Comparison of ENCODE assay signal across 16 cellular contexts in the genomic region with DNA sequence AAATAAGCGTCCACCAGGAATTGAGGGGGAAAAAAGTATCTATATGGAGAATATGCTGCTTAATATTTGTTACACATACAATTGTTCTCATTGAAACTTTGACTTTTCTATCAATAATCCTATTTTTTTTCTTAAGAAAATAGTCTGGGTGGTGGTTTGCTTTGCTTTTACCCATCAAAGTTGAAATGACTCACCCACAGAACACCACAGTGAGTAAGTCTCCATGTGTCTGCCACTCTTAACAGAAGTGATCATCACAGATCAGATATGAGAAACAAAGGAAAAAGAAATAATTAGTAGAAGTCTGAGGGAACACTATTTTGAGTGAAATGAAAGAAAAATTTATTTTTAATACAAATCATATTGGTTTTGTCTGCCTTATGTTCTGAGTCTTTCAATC.
DNase-seq lines count a peak whose midpoint lies in the region; ATAC-seq and TF ChIP-seq lines count a peak whose summit lies in the region.
"Had no signal": no experiment of that assay in that cellular context is flagged by ENCODE, and none has a peak within 500 bp of the region (broad histone marks: within the 10 kb centered on the region; RNA-seq: fewer than 3 reads in every experiment).

No MANE protein-coding gene starts in this region.

- ATAC-seq in RWPE2 (ENCODE audit: low read depth) (0 out of 3 replicates have a peak, but pooled peaks have one; percentile 56), GM21576 (IDR thresholded peaks at IDR 0.05; ENCODE audit: unreplicated experiment) (no peak)

- intact Hi-C loops in MCF 10A (cut with micrococcal nuclease) (no loop called here), breast epithelium (cut with DNase I; ENCODE audit: low total_unique reads) (no loop called here)

- H3K4me3 ChIP-seq in breast epithelium (no peak overlapping the region), RWPE2 (ENCODE audit: severe bottlenecking) (no peak overlapping the region), epithelial cell of esophagus (ENCODE audit: low read length) (no peak overlapping the region), smooth muscle cell (no peak overlapping the region), H7 (ENCODE audit: insufficient read depth, low read depth, low read length) (no peak overlapping the region)
- H3K4me3 ChIP-seq: BLaER1 treated with 17β-estradiol and CSF1 and Interleukin-3, amounts not matched to agents 10 nM and 100 nM had no signal

- H3K36me3 ChIP-seq in breast epithelium (no peaks in the 10 kb centered on the region), RWPE2 (ENCODE audit: low read depth) (no peaks in the 10 kb centered on the region), smooth muscle cell (ENCODE audit: low read depth) (no peaks in the 10 kb centered on the region), H7 (replicated peaks; ENCODE audit: control insufficient read depth, insufficient read depth, low read length) (no peaks in the 10 kb centered on the region)
- H3K36me3 ChIP-seq: BLaER1 treated with 17β-estradiol and CSF1 and Interleukin-3, amounts not matched to agents 10 nM and 100 nM had no signal

- TF ChIP-seq CTCF in MCF 10A (IDR thresholded peaks at IDR 0.05; ENCODE audit: unreplicated experiment) = no peak
- TF ChIP-seq CTCF in breast epithelium (IDR thresholded peaks at IDR 0.05) = no peak
- no peak for TF ChIP-seq CTCF in RWPE2 (IDR thresholded peaks at IDR 0.05; ENCODE audit: poor library complexity, severe bottlenecking)
- TF ChIP-seq CTCF in epithelial cell of esophagus (IDR thresholded peaks at IDR 0.05; ENCODE audit: insufficient read depth, low read depth, low read length, missing control alignments) = no peak
- TF ChIP-seq CTCF in smooth muscle cell (IDR thresholded peaks at IDR 0.05; ENCODE audit: borderline replicate concordance, insufficient read depth, poor library complexity, severe bottlenecking) = no peak

- H3K79me2 ChIP-seq in smooth muscle cell (ENCODE audit: low read depth) = no peaks in the 10 kb centered on the region

- no peak for TF ChIP-seq POLR2A in breast epithelium (IDR thresholded peaks at IDR 0.05)

- H3K4me1 Mint-ChIP-seq in MCF 10A (ENCODE audit: insufficient read depth, unreplicated experiment) = peaks cover 7% of the 10 kb centered on the region
- H3K4me1 Mint-ChIP-seq: CD4-positive, CD25-positive, alpha-beta regulatory T cell had no signal

- CTCF ChIA-PET in MCF 10A (lab: Yijun Ruan, JAX) = no interaction called here

- DNase-seq in MCF 10A (ENCODE audit: unreplicated experiment) (peak; percentile 9), breast epithelium (ENCODE audit: low spot score in 2 of 2) (no peak), RWPE2 (ENCODE audit: low spot score) (no peak), epithelial cell of esophagus (ENCODE audit: low read depth) (peak; percentile 1), smooth muscle cell (lab: John Stamatoyannopoulos, UW; ENCODE audit: unreplicated experiment) (no peak), H7 (no peak), GF-D8 (lab: John Stamatoyannopoulos, UW) (no peak)
- DNase-seq: AML-193; CD4-positive, CD25-positive, alpha-beta regulatory T cell; DMS53; GOT3; HCEC 1CT; HFFc6 had no signal

- H3K36me3 Mint-ChIP-seq in MCF 10A (ENCODE audit: insufficient read depth, unreplicated experiment) = no peaks in the 10 kb centered on the region
- H3K36me3 Mint-ChIP-seq: CD4-positive, CD25-positive, alpha-beta regulatory T cell had no signal

- H4K20me1 ChIP-seq in smooth muscle cell (ENCODE audit: low read depth) = no peaks in the 10 kb centered on the region
- H4K20me1 ChIP-seq: BLaER1 treated with 17β-estradiol and CSF1 and Interleukin-3, amounts not matched to agents 10 nM and 100 nM had no signal

- H3K4me3 Mint-ChIP-seq in MCF 10A (ENCODE audit: unreplicated experiment) = no peak overlapping the region
- H3K4me3 Mint-ChIP-seq: CD4-positive, CD25-positive, alpha-beta regulatory T cell; HFFc6 had no signal

- H3K27ac ChIP-seq in breast epithelium (no peak overlapping the region), RWPE2 (ENCODE audit: poor library complexity, severe bottlenecking) (no peak overlapping the region), smooth muscle cell (ENCODE audit: low read depth) (peak overlapping the region; percentile 65)
- H3K27ac ChIP-seq: 22Rv1; BLaER1 treated with 17β-estradiol and CSF1 and Interleukin-3, amounts not matched to agents 10 nM and 100 nM had no signal

- no peak overlapping the region for H3K4me2 ChIP-seq in smooth muscle cell
- H3K4me2 ChIP-seq: BLaER1 treated with 17β-estradiol and CSF1 and Interleukin-3, amounts not matched to agents 10 nM and 100 nM had no signal

- WGBS in smooth muscle cell (ENCODE audit: low lambda C conversion rate) = 67% methylated on average over 1 of the region's 1 CpG

- BruUV-seq in MCF 10A (replicated peaks; lab: Mats Ljungman, UMichigan) = no TSS peak

- H3K9me3 Mint-ChIP-seq in MCF 10A (ENCODE audit: unreplicated experiment) = no peaks in the 10 kb centered on the region

- no peaks in the 10 kb centered on the region for H3F3A ChIP-seq in smooth muscle cell (ENCODE audit: low read depth)

- POLR2A ChIA-PET in MCF 10A (lab: Yijun Ruan, JAX) = no interaction called here

- H2AFZ ChIP-seq in smooth muscle cell (ENCODE audit: low read depth) = no peak overlapping the region

- no peaks in the 10 kb centered on the region for H3K27me3 Mint-ChIP-seq in MCF 10A (ENCODE audit: insufficient read depth, unreplicated experiment)
- H3K27me3 Mint-ChIP-seq: CD4-positive, CD25-positive, alpha-beta regulatory T cell had no signal

- H3K9ac ChIP-seq in smooth muscle cell (ENCODE audit: low read depth) = no peak overlapping the region
- H3K9ac ChIP-seq: BLaER1 treated with 17β-estradiol and CSF1 and Interleukin-3, amounts not matched to agents 10 nM and 100 nM had no signal

- H3K9me3 ChIP-seq in breast epithelium (no peaks in the 10 kb centered on the region), RWPE2 (ENCODE audit: severe bottlenecking) (no peaks in the 10 kb centered on the region), smooth muscle cell (replicated peaks; ENCODE audit: low read depth) (no peaks in the 10 kb centered on the region)
- H3K9me3 ChIP-seq: BLaER1 treated with 17β-estradiol and CSF1 and Interleukin-3, amounts not matched to agents 10 nM and 100 nM had no signal

- H3K27ac Mint-ChIP-seq in MCF 10A (ENCODE audit: low read depth, unreplicated experiment) = no peak overlapping the region
- H3K27ac Mint-ChIP-seq: CD4-positive, CD25-positive, alpha-beta regulatory T cell; HFFc6 had no signal

- no peaks in the 10 kb centered on the region for H3K4me1 ChIP-seq in breast epithelium
- H3K4me1 ChIP-seq in RWPE2 (ENCODE audit: insufficient read depth, poor library complexity, severe bottlenecking) = no peaks in the 10 kb centered on the region
- H3K4me1 ChIP-seq in smooth muscle cell (ENCODE audit: low read depth) = no peaks in the 10 kb centered on the region
- H3K4me1 ChIP-seq: BLaER1 treated with 17β-estradiol and CSF1 and Interleukin-3, amounts not matched to agents 10 nM and 100 nM had no signal

- H3K27me3 ChIP-seq in breast epithelium (no peaks in the 10 kb centered on the region), RWPE2 (ENCODE audit: insufficient read depth, poor library complexity, severe bottlenecking) (peaks cover 3% of the 10 kb centered on the region), smooth muscle cell (ENCODE audit: low read depth) (no peaks in the 10 kb centered on the region), H7 (ENCODE audit: control insufficient read depth, insufficient read depth, low read length) (no peaks in the 10 kb centered on the region)
- H3K27me3 ChIP-seq: BLaER1 treated with 17β-estradiol and CSF1 and Interleukin-3, amounts not matched to agents 10 nM and 100 nM had no signal

Comparison
In these comparisons a context has a peak if more than half of its experiments do, and no peak if none do; other contexts are left out.
1. DNase-seq: peak in MCF 10A (single experiment) and epithelial cell of esophagus (single experiment); none in breast epithelium (0 of 2), RWPE2 (single experiment), smooth muscle cell (single experiment), H7 (single experiment) and GF-D8 (single experiment).